Comparison of ENCODE assay signal across 1 cellular context in the genomic region with DNA sequence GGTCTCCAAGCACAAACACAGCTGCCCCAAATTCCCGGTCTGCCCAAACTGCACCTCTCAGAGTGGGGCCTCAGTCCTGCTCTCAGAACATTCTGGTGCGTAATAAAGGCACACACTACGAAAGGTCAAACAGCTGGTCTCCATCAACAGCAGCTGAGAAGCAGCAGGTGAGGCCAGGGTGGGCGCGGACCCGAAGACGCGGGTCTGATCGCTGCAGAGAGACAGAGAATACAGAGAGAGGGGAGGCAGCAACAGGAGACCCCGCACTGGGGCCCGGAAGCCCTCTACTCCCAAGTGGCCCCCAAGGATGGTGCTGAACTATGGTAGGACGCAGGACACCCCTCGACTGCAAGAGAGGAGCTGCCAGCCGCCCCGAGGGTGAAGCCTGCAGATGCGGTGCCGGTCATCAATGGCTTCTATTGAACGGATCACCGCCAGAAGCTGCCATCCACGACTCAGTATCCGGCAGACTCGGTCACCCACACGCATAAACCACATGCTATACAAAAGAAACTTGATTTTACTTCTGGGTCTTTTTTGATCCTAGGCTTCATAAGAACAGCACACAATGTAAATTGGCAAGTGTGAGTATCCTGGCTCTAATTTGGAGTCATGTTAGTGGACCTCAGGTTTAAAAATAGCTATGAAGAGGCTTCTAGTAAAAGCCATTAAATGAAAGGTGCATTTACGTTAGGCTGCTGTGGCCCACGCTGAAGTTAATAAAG.
TF ChIP-seq lines count a peak whose summit lies in the region.

No MANE protein-coding gene starts in this region.

TF ChIP-seq in WTC11, 78 proteins besides CTCF, POLR2A, EP300 and RAD21 (continued from another document):
- TF ChIP-seq, protein P1, sequence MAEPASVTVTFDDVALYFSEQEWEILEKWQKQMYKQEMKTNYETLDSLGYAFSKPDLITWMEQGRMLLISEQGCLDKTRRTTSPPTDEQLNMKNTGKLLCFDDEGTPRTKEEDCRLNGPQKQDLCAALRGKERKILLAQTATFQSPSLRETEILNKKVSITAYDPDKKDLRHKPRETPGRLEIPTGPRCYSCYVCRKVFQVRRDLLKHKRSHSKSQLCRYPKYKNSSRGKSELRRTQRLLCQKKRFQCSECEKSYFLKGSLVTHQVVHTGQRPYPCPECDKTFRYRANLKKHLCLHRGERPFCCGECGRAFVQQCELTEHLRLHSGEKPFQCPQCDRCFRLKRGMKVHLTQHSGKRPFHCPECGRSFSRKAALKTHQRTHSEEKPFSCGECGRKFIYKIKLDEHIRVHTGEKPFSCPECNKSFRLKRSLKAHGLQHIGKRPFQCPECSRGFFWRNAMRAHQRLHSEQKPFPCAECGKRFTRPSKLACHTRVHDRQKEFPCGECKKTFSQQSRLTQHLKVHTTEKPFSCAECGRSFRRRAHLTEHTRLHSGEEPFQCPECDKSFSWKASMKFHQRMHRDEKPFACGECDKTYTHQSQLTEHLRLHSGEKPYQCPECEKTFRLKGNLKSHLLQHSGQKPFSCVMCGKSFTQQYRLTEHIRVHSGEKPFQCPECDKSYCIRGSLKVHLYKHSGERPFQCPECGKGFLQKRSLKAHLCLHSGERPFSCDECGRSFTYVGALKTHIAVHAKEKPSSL (CRISPR knock-in tag; conservative IDR thresholded peaks at IDR 0.05): no peak
- TF ChIP-seq ZNF671 (CRISPR knock-in tag; IDR thresholded peaks at IDR 0.05) (no peak), ZNF396 (CRISPR knock-in tag; IDR thresholded peaks at IDR 0.05; ENCODE audit: borderline replicate concordance) (no peak), SOX15 (CRISPR knock-in tag; IDR thresholded peaks at IDR 0.05) (no peak)
- TF ChIP-seq, protein P2, sequence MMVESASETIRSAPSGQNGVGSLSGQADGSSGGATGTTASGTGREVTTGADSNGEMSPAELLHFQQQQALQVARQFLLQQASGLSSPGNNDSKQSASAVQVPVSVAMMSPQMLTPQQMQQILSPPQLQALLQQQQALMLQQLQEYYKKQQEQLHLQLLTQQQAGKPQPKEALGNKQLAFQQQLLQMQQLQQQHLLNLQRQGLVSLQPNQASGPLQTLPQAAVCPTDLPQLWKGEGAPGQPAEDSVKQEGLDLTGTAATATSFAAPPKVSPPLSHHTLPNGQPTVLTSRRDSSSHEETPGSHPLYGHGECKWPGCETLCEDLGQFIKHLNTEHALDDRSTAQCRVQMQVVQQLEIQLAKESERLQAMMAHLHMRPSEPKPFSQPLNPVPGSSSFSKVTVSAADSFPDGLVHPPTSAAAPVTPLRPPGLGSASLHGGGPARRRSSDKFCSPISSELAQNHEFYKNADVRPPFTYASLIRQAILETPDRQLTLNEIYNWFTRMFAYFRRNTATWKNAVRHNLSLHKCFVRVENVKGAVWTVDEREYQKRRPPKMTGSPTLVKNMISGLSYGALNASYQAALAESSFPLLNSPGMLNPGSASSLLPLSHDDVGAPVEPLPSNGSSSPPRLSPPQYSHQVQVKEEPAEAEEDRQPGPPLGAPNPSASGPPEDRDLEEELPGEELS (CRISPR knock-in tag; IDR thresholded peaks at IDR 0.05): no peak
- TF ChIP-seq, protein P3, sequence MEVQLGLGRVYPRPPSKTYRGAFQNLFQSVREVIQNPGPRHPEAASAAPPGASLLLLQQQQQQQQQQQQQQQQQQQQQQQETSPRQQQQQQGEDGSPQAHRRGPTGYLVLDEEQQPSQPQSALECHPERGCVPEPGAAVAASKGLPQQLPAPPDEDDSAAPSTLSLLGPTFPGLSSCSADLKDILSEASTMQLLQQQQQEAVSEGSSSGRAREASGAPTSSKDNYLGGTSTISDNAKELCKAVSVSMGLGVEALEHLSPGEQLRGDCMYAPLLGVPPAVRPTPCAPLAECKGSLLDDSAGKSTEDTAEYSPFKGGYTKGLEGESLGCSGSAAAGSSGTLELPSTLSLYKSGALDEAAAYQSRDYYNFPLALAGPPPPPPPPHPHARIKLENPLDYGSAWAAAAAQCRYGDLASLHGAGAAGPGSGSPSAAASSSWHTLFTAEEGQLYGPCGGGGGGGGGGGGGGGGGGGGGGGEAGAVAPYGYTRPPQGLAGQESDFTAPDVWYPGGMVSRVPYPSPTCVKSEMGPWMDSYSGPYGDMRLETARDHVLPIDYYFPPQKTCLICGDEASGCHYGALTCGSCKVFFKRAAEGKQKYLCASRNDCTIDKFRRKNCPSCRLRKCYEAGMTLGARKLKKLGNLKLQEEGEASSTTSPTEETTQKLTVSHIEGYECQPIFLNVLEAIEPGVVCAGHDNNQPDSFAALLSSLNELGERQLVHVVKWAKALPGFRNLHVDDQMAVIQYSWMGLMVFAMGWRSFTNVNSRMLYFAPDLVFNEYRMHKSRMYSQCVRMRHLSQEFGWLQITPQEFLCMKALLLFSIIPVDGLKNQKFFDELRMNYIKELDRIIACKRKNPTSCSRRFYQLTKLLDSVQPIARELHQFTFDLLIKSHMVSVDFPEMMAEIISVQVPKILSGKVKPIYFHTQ (CRISPR knock-in tag; IDR thresholded peaks at IDR 0.05): no peak
TF ChIP-seq in WTC11: peak in this region for 0.
